In genomic region chr9:136587145-136587943, GRCh38 we compare ENCODE assay signal across 7 cellular contexts. TPM values are rescaled to one million over a fixed set of nuclear protein-coding genes. Genes with fewer than 3 reads are reported as not detected.
DNase-seq lines count a peak whose midpoint lies in the region; ATAC-seq, FAIRE-seq and TF ChIP-seq lines count a peak whose summit lies in the region.

No MANE protein-coding gene starts in this region.

- in situ Hi-C loops in KBM-7 (cut with MboI; ENCODE audit: low pct_unique_long_range_greater_than_20kb, low sequenced_read_pairs) (no loop called here), GM12878 (cut with MboI) (no loop called here)

- BruUV-seq in GM12878 (replicated peaks; lab: Mats Ljungman, UMichigan) = no TSS peak

- H2AFZ ChIP-seq in GM12878 (ENCODE audit: control insufficient read depth, low read depth, low read length) = no peak overlapping the region

- TF ChIP-seq POLR2A in GM12878 (IDR thresholded peaks at IDR 0.05; ENCODE audit: low read depth, low read length) = no peak

- intact Hi-C loops in GM12878 (cut with micrococcal nuclease; ENCODE audit: unreplicated experiment) = no loop called here

- RAD21 ChIA-PET in GM12878 (lab: Charles Lee; ENCODE audit: unreplicated experiment) = no interaction called here

- peaks cover 14% of the 10 kb centered on the region for H3K4me1 ChIP-seq in GM12878 (ENCODE audit: control insufficient read depth, insufficient read depth, low read length)

- no peak overlapping the region for H3K27ac ChIP-seq in GM12878 (ENCODE audit: control insufficient read depth, insufficient read depth)

- no peaks in the 10 kb centered on the region; a peak in 1 of 4 replicates for H3K27me3 ChIP-seq in GM12878 (replicated peaks in 1 of 2; ENCODE audit: control insufficient read depth in 2 of 2, insufficient read depth in 2 of 2, low read length in 1 of 2)
- peaks cover 8% of the 10 kb centered on the region for H3K27me3 ChIP-seq in kidney epithelial cell (ENCODE audit: control insufficient read depth, insufficient read depth, low read length)

- H3K9ac ChIP-seq in GM12878 (ENCODE audit: control insufficient read depth, insufficient read depth, low read length) = no peak overlapping the region

- H4K20me1 ChIP-seq in GM12878 (ENCODE audit: control insufficient read depth, insufficient read depth) = no peaks in the 10 kb centered on the region

- TF ChIP-seq CTCF in GM12878 (IDR thresholded peaks at IDR 0.05 in 2 of 3, conservative IDR thresholded peaks at IDR 0.05 in 1 of 3; ENCODE audit: control insufficient read depth in 2 of 3, extremely low read depth in 1 of 3, insufficient read depth in 1 of 3, low read depth in 3 of 3, low read length in 3 of 3) (no peak), kidney epithelial cell (IDR thresholded peaks at IDR 0.05; ENCODE audit: insufficient read depth, low read length, poor library complexity, severe bottlenecking) (no peak)

- H3K36me3 ChIP-seq in GM12878 (ENCODE audit: control insufficient read depth in 2 of 2, insufficient read depth in 2 of 2, low read length in 1 of 2) (no peaks in the 10 kb centered on the region), kidney epithelial cell (ENCODE audit: control insufficient read depth, insufficient read depth, low read length) (no peaks in the 10 kb centered on the region)

- H3K4me3 ChIP-seq in GM12878 (no peak overlapping the region), kidney epithelial cell (ENCODE audit: low read depth, low read length) (no peak overlapping the region)

- no peak overlapping the region for H3K4me2 ChIP-seq in GM12878 (ENCODE audit: control insufficient read depth, insufficient read depth)

- no peak for TF ChIP-seq EP300 in GM12878 (IDR thresholded peaks at IDR 0.05; ENCODE audit: borderline replicate concordance in 1 of 2, control insufficient read depth in 1 of 2, low read depth in 2 of 2, low read length in 2 of 2)

- ATAC-seq in GM12878 = peak; percentile 33
- ATAC-seq in GM19452 (IDR thresholded peaks at IDR 0.05; ENCODE audit: unreplicated experiment) = no peak
- ATAC-seq in HG02840 (IDR thresholded peaks at IDR 0.05; ENCODE audit: low FRiP score, unreplicated experiment) = no peak

- 17% methylated on average over 33 of the region's 33 CpGs for WGBS in GM12878 (ENCODE audit: insufficient coverage, insufficient replicate concordance, low lambda C conversion rate, missing lambda C conversion rate)

- no peaks in the 10 kb centered on the region for H3K79me2 ChIP-seq in GM12878 (ENCODE audit: control insufficient read depth, insufficient read depth, low read length)

- SMC1A ChIA-PET in GM12878 (lab: Charles Lee; ENCODE audit: uncharacterized antibody, unreplicated experiment) = no interaction called here

- DNase-seq in KBM-7 (peak; percentile 95), GM12878 (ENCODE audit: low read depth, low spot score) (no peak), kidney epithelial cell (ENCODE audit: low read depth) (peak; percentile 42), superior temporal gyrus (ENCODE audit: extremely low spot score) (peak; percentile 30)
- DNase-seq in stimulated activated CD4-positive, alpha-beta T cell treated with anti-CD3 and anti-CD28 coated beads, Interleukin-1b, Interleukin-23, amount 100 ng/mL, for 48 hours = no peak

- POLR2A ChIA-PET in GM12878 (lab: Charles Lee) = no interaction called here

- FAIRE-seq in GM12878 (lab: Jason Lieb, UNC) = no peak

- TF ChIP-seq RAD21 in GM12878 (IDR thresholded peaks at IDR 0.05; ENCODE audit: insufficient read depth, low read depth, low read length) = no peak

- CTCF ChIA-PET in GM12878 (lab: Yijun Ruan, JAX) = interaction anchor here (0.7 to 1.6 kb wide), 2 partner anchors 38 to 42 kb away, joined by 3 to 4 read pairs; no protein-coding TSS in a partner anchor

- H3K9me3 ChIP-seq in GM12878 (replicated peaks; ENCODE audit: control insufficient read depth, insufficient read depth, low read length) = no peaks in the 10 kb centered on the region; the same call in 2 of the 3 replicates

TF ChIP-seq in GM12878, 131 proteins besides CTCF, POLR2A, EP300 and RAD21:
- TF ChIP-seq NFYA (IDR thresholded peaks at IDR 0.05; ENCODE audit: borderline replicate concordance, low read depth, low read length) (no peak), IKZF1 (conservative IDR thresholded peaks at IDR 0.05) (peak; percentile 35; the same call in 1 of the 2 replicates)

RNA-seq across cellular contexts. Expression of gene NOTCH1, which starts 41.5 kb away (rescaled TPM):
- 114 and 132 TPM in 2 replicates for total RNA-seq in GM12878 (2013; cell fraction: nucleolus; rRNA removed)
- total RNA-seq in GM12878 (2014; rRNA removed) (6.9 and 9.7 TPM in 2 replicates), GM12878 (2014; rRNA removed; fragmentation: Illumina TruSeq; extraction: Trizol) (1.8 and 2.5 TPM in 2 replicates), GM12878 (2021) (38.6 and 40.0 TPM in 2 replicates), kidney epithelial cell (40.9 and 52.4 TPM in 2 replicates)
- polyA plus RNA-seq in GM12878 (2011; ENCODE audit: low read depth) = 2.6 TPM
- polyA plus RNA-seq in GM12878 (2011; rRNA removed) (1.4 TPM in 2 replicates), GM12878 (2014; fragmentation: Illumina TruSeq; extraction: Trizol) (1.1 and 2.7 TPM in 2 replicates), GM12878 (2014; fragmentation: Nextera tagmentation; extraction: Ambion mirVana) (under 1 TPM; 0.02 to 0.24 TPM), GM12878 (2014; rRNA removed) (12.4 and 12.7 TPM in 2 replicates), GM12878 (2016; fragmentation: Nextera tagmentation; extraction: Ambion mirVana) (1 to 10 TPM; 4.7 to 6.8 TPM)
- polyA plus RNA-seq in GM12878 (2011; cell fraction: cytosol; rRNA removed) = 4.7 and 4.9 TPM in 2 replicates
- 31.3 and 51.1 TPM in 2 replicates for polyA plus RNA-seq in GM12878 (2011; cell fraction: nucleus; rRNA removed)
- 7.3 and 8.7 TPM in 2 replicates for polyA plus RNA-seq in GM12878 (2012)
- 4.2 and 12.3 TPM in 2 replicates for polyA minus RNA-seq in GM12878 (2011; rRNA and poly(A)+ RNA removed)
- 20.2 and 32.2 TPM in 2 replicates for polyA minus RNA-seq in GM12878 (2011; cell fraction: cytosol; rRNA and poly(A)+ RNA removed)
- polyA minus RNA-seq in GM12878 (2011; cell fraction: nucleus; rRNA and poly(A)+ RNA removed) = 14.4 and 23.8 TPM in 2 replicates

Comparison
In these comparisons a context has a peak if more than half of its experiments do, and no peak if none do; other contexts are left out.
1. DNase-seq: peak in KBM-7 (single experiment), kidney epithelial cell (single experiment) and superior temporal gyrus (single experiment); none in GM12878 (single experiment) and stimulated activated CD4-positive, alpha-beta T cell treated with anti-CD3 and anti-CD28 coated beads, Interleukin-1b, Interleukin-23, amount 100 ng/mL, for 48 hours (single experiment).